Comparison of ENCODE assay signal across 35 cellular contexts in genomic region chr6:137040393-137040792, GRCh38. TPM values are rescaled to one million over a fixed set of nuclear protein-coding genes. Genes with fewer than 3 reads are reported as not detected.
DNase-seq lines count a peak whose midpoint lies in the region; ATAC-seq and TF ChIP-seq lines count a peak whose summit lies in the region.
"Had no signal": no experiment of that assay in that cellular context is flagged by ENCODE, and none has a peak within 500 bp of the region (broad histone marks: within the 10 kb centered on the region; RNA-seq: fewer than 3 reads in every experiment).

No MANE protein-coding gene starts in this region.

- no peaks in the 10 kb centered on the region for H3K9me3 Mint-ChIP-seq in activated CD8-positive, alpha-beta memory T cell treated with anti-CD3 and anti-CD28 coated beads, Interleukin-2, amount 10 ng/mL, durations not matched to agents 7 days and 5 days (ENCODE audit: low read depth)
- H3K9me3 Mint-ChIP-seq: activated naive CD4-positive, alpha-beta T cell treated with anti-CD3 and anti-CD28 coated beads, Interleukin-2, amount 50 U/mL, for 24 hours; activated T-helper 2 cell treated with anti-CD3 and anti-CD28 coated beads, Interferon-gamma antibody, Interleukin-2, Interleukin-4, amounts not matched to agents 10 μg/mL and 5 μg/mL and 100 μg/mL, durations not matched to agents 14 hours and 24 hours and 36 hours; CD8-positive, alpha-beta T cell; T-helper 2 cell treated with Interferon-gamma antibody and Interleukin-4, amounts not matched to agents 5 μg/mL and 100 μg/mL, for 36 hours had no signal

- peaks cover 87% of the 10 kb centered on the region for H3K27me3 Mint-ChIP-seq in activated CD8-positive, alpha-beta memory T cell treated with anti-CD3 and anti-CD28 coated beads, Interleukin-2, amount 10 ng/mL, durations not matched to agents 7 days and 5 days

- H3K27ac ChIP-seq in OCI-LY7 (ENCODE audit: low read depth, low read length, poor library complexity, severe bottlenecking): no peak overlapping the region
- H3K27ac ChIP-seq: heart left ventricle, HL-60, KMS-11, tibial artery had no signal

- no peaks in the 10 kb centered on the region for H3K79me2 ChIP-seq in OCI-LY7 (ENCODE audit: insufficient read depth, low read depth, low read length)

- H3K9me2 ChIP-seq in OCI-LY7 (ENCODE audit: insufficient read depth, low read length): no peaks in the 10 kb centered on the region

- H3K4me1 ChIP-seq in OCI-LY7 (ENCODE audit: insufficient read depth, low read length, poor library complexity, severe bottlenecking): no peaks in the 10 kb centered on the region

- CTCF ChIA-PET in OCI-LY7 (lab: Charles Lee; ENCODE audit: unreplicated experiment): no interaction called here
- CTCF ChIA-PET in activated CD8-positive, alpha-beta memory T cell treated with anti-CD3 and anti-CD28 coated beads, Interleukin-2, amount 10 ng/mL, durations not matched to agents 7 days and 5 days (lab: Charles Lee): interaction anchor here (1.2 to 1.3 kb wide), 2 partner anchors 12 to 54 kb away, joined by 3 read pairs; no protein-coding TSS in a partner anchor

- no peak overlapping the region for H2AFZ ChIP-seq in OCI-LY7 (ENCODE audit: low read length)

- no peak overlapping the region for H3K4me2 ChIP-seq in OCI-LY7 (ENCODE audit: low read length)
- H3K4me2 ChIP-seq: KMS-11 had no signal

- no peaks in the 10 kb centered on the region for H3K36me3 ChIP-seq in OCI-LY7 (ENCODE audit: insufficient read depth, low read length)
- H3K36me3 ChIP-seq: heart left ventricle, tibial artery had no signal

- no peak for ATAC-seq in GM21526 (IDR thresholded peaks at IDR 0.05; ENCODE audit: low FRiP score, unreplicated experiment)
- ATAC-seq in activated CD8-positive, alpha-beta memory T cell treated with anti-CD3 and anti-CD28 coated beads, Interleukin-2, amount 10 ng/mL, durations not matched to agents 7 days and 5 days: no peak
- ATAC-seq: activated CD8-positive, alpha-beta T cell treated with anti-CD3 and anti-CD28 coated beads, Interleukin-2, amount 10 ng/mL, durations not matched to agents 7 days and 5 days; CD8-positive, alpha-beta T cell; heart left ventricle; left ventricle myocardium superior; sciatic nerve had no signal

- POLR2A ChIA-PET in OCI-LY7 (lab: Charles Lee): interaction anchor here (1.5 kb wide), 1 partner anchor 9 kb away, joined by 4 read pairs; no protein-coding TSS in a partner anchor

- H4K20me1 ChIP-seq in OCI-LY7 (ENCODE audit: insufficient read depth, low read length): no peaks in the 10 kb centered on the region

- no peak overlapping the region for H3K27ac Mint-ChIP-seq in activated CD8-positive, alpha-beta memory T cell treated with anti-CD3 and anti-CD28 coated beads, Interleukin-2, amount 10 ng/mL, durations not matched to agents 7 days and 5 days
- H3K27ac Mint-ChIP-seq: activated CD8-positive, alpha-beta T cell treated with anti-CD3 and anti-CD28 coated beads, Interleukin-2, amount 10 ng/mL, durations not matched to agents 7 days and 5 days; activated T-helper 2 cell treated with anti-CD3 and anti-CD28 coated beads, Interferon-gamma antibody, Interleukin-2, Interleukin-4, amounts not matched to agents 10 μg/mL and 5 μg/mL and 100 μg/mL, durations not matched to agents 14 hours and 24 hours and 36 hours; CD8-positive, alpha-beta T cell; mesothelial cell of epicardium; naive B cell; progenitor cell of endocrine pancreas; T-helper 2 cell treated with Interferon-gamma antibody and Interleukin-4, amounts not matched to agents 5 μg/mL and 100 μg/mL, for 36 hours had no signal

- DNase-seq in AG10803 (ENCODE audit: low read depth) (no peak), OCI-LY7 (ENCODE audit: low spot score) (no peak), fibroblast of villous mesenchyme (ENCODE audit: low read depth) (no peak)
- DNase-seq in stimulated activated CD4-positive, alpha-beta T cell treated with anti-CD3 and anti-CD28 coated beads, Interleukin-2, amount 100 ng/mL, for 24 hours: no peak
- no peak for DNase-seq in activated CD8-positive, alpha-beta memory T cell treated with anti-CD3 and anti-CD28 coated beads, Interleukin-2, amount 10 ng/mL, durations not matched to agents 7 days and 5 days
- DNase-seq in effector CD8-positive, alpha-beta T cell (lab: John Stamatoyannopoulos, UW): no peak
- DNase-seq: activated CD4-positive, alpha-beta T cell treated with anti-CD3 and anti-CD28 coated beads for 1 hour; activated CD8-positive, alpha-beta T cell treated with anti-CD3 and anti-CD28 coated beads, Interleukin-2, amount 10 ng/mL, durations not matched to agents 7 days and 5 days; AML-193; amniotic stem cell; CD8-positive, alpha-beta T cell; erythroblast; heart left ventricle; kidney; left ventricle myocardium superior; naive B cell; NCI-H1417 treated with DMSO at 0.1 percent for 48 hours; NCI-H2081; NCI-H446; NCI-H748 treated with DMSO at 0.1 percent for 48 hours; nucleus accumbens; SIG-M5; stimulated activated CD4-positive, alpha-beta T cell treated with anti-CD3 and anti-CD28 coated beads, Interleukin-12 subunit alpha, Interleukin-12 subunit beta, amount 100 ng/mL, for 4 hours; stimulated activated CD4-positive, alpha-beta T cell treated with anti-CD3 and anti-CD28 coated beads, Interleukin-4, amount 100 ng/mL, for 24 hours; tibial artery had no signal

- H3K4me3 Mint-ChIP-seq in activated CD8-positive, alpha-beta memory T cell treated with anti-CD3 and anti-CD28 coated beads, Interleukin-2, amount 10 ng/mL, durations not matched to agents 7 days and 5 days: no peak overlapping the region
- H3K4me3 Mint-ChIP-seq: activated CD8-positive, alpha-beta T cell treated with anti-CD3 and anti-CD28 coated beads, Interleukin-2, amount 10 ng/mL, durations not matched to agents 7 days and 5 days; activated naive CD4-positive, alpha-beta T cell treated with anti-CD3 and anti-CD28 coated beads, Interleukin-2, amount 50 U/mL, for 24 hours; CD8-positive, alpha-beta T cell; mesothelial cell of epicardium; naive B cell; T-helper 2 cell treated with Interferon-gamma antibody and Interleukin-4, amounts not matched to agents 5 μg/mL and 100 μg/mL, for 36 hours had no signal

- TF ChIP-seq CTCF in AG10803 (conservative IDR thresholded peaks at IDR 0.05; ENCODE audit: low read length) (peak; percentile 10; the same call in 1 of the 2 replicates), GM12874 (IDR thresholded peaks at IDR 0.05; ENCODE audit: insufficient read depth, low read depth, low read length) (peak; percentile 15; the same call in 1 of the 2 replicates), OCI-LY7 (conservative IDR thresholded peaks at IDR 0.05; ENCODE audit: low read length) (0 out of 2 replicates have a peak, but pooled peaks have one; percentile 28), fibroblast of villous mesenchyme (IDR thresholded peaks at IDR 0.05; ENCODE audit: insufficient read depth, low read depth, low read length) (peak; percentile 13)

- intact Hi-C loops in OCI-LY7 (cut with micrococcal nuclease; ENCODE audit: unreplicated experiment): no loop called here

- H3K9me3 ChIP-seq in OCI-LY7 (ENCODE audit: low read length): no peaks in the 10 kb centered on the region
- H3K9me3 ChIP-seq: tibial artery had no signal

- peaks cover 1% of the 10 kb centered on the region for H3K36me3 Mint-ChIP-seq in activated CD8-positive, alpha-beta memory T cell treated with anti-CD3 and anti-CD28 coated beads, Interleukin-2, amount 10 ng/mL, durations not matched to agents 7 days and 5 days
- H3K36me3 Mint-ChIP-seq: activated naive CD4-positive, alpha-beta T cell treated with anti-CD3 and anti-CD28 coated beads, Interleukin-2, amount 50 U/mL, for 24 hours; CD8-positive, alpha-beta T cell; naive B cell had no signal

- H3K4me3 ChIP-seq in AG10803 (ENCODE audit: low read length) (no peak overlapping the region), OCI-LY7 (ENCODE audit: low read depth, low read length, poor library complexity, severe bottlenecking) (no peak overlapping the region), fibroblast of villous mesenchyme (ENCODE audit: low read depth, low read length) (no peak overlapping the region)
- H3K4me3 ChIP-seq: heart left ventricle, tibial artery had no signal

- BruUV-seq in OCI-LY7 (replicated peaks; lab: Mats Ljungman, UMichigan): no TSS peak

- peaks cover 10% of the 10 kb centered on the region for H3K4me1 Mint-ChIP-seq in activated CD8-positive, alpha-beta memory T cell treated with anti-CD3 and anti-CD28 coated beads, Interleukin-2, amount 10 ng/mL, durations not matched to agents 7 days and 5 days

RNA-seq across cellular contexts. Expression of gene IL20RA, which starts 4.4 kb away (rescaled TPM):
- not detected in 2 replicates for total RNA-seq in OCI-LY7 (2014; rRNA removed; shearing (Covaris generic))
- not detected in 2 replicates for total RNA-seq in OCI-LY7 (2022)
- total RNA-seq in fibroblast of villous mesenchyme: 0.43 and 1.3 TPM in 2 replicates
- total RNA-seq in activated CD8-positive, alpha-beta memory T cell treated with anti-CD3 and anti-CD28 coated beads, Interleukin-2, amount 10 ng/mL, durations not matched to agents 7 days and 5 days: not detected
- total RNA-seq: activated CD8-positive, alpha-beta T cell treated with anti-CD3 and anti-CD28 coated beads, Interleukin-2, amount 10 ng/mL, durations not matched to agents 7 days and 5 days; activated T-helper 2 cell treated with anti-CD3 and anti-CD28 coated beads, Interferon-gamma antibody, Interleukin-2, Interleukin-4, amounts not matched to agents 10 μg/mL and 5 μg/mL and 100 μg/mL, durations not matched to agents 14 hours and 24 hours and 36 hours; CD8-positive, alpha-beta T cell had no signal
